In genomic region chr9:6735422-6735821, GRCh38 we compare ENCODE assay signal across 32 cellular contexts.
"Had no signal": no experiment of that assay in that cellular context is flagged by ENCODE, and none has a peak within 500 bp of the region (broad histone marks: within the 10 kb centered on the region; RNA-seq: fewer than 3 reads in every experiment).

No MANE protein-coding gene starts in this region.

- FAIRE-seq: astrocyte, bronchial epithelial cell, colon, endometrium, endothelial cell of umbilical vein had no signal

- H3K4me1 Mint-ChIP-seq: activated CD4-positive, alpha-beta T cell treated with anti-CD3 and anti-CD28 coated beads for 36 hours; activated CD4-positive, alpha-beta T cell treated with anti-CD3 and anti-CD28 coated beads, Interleukin-2, amount 10 ng/mL, durations not matched to agents 24 days and 14 days; activated CD8-positive, alpha-beta memory T cell treated with anti-CD3 and anti-CD28 coated beads, Interleukin-2, amount 10 ng/mL, durations not matched to agents 7 days and 5 days had no signal

- H3K27me3 Mint-ChIP-seq: activated CD4-positive, alpha-beta memory T cell treated with anti-CD3 and anti-CD28 coated beads for 36 hours; activated CD4-positive, alpha-beta T cell treated with anti-CD3 and anti-CD28 coated beads for 36 hours; activated CD4-positive, alpha-beta T cell treated with anti-CD3 and anti-CD28 coated beads, Interleukin-2, amount 10 ng/mL, durations not matched to agents 24 days and 14 days; activated CD8-positive, alpha-beta memory T cell treated with anti-CD3 and anti-CD28 coated beads, Interleukin-2, amount 10 ng/mL, durations not matched to agents 7 days and 5 days; activated naive CD8-positive, alpha-beta T cell had no signal

- H3K36me3 Mint-ChIP-seq: activated CD4-positive, alpha-beta memory T cell treated with anti-CD3 and anti-CD28 coated beads for 36 hours; activated CD8-positive, alpha-beta memory T cell treated with anti-CD3 and anti-CD28 coated beads, Interleukin-2, amount 10 ng/mL, durations not matched to agents 7 days and 5 days; activated naive CD8-positive, alpha-beta T cell had no signal

- DNase-seq: activated CD4-positive, alpha-beta memory T cell treated with anti-CD3 and anti-CD28 coated beads for 36 hours; activated CD4-positive, alpha-beta T cell treated with anti-CD3 and anti-CD28 coated beads for 36 hours; activated CD4-positive, alpha-beta T cell treated with anti-CD3 and anti-CD28 coated beads, Interleukin-2, amount 10 ng/mL, durations not matched to agents 24 days and 14 days; activated CD4-positive, CD25-positive, alpha-beta regulatory T cell; activated CD4-positive, CD25-positive, alpha-beta regulatory T cell treated with anti-CD3 and anti-CD28 coated beads, Interleukin-2, amount 50 U/mL, for 72 hours; activated CD8-positive, alpha-beta memory T cell treated with anti-CD3 and anti-CD28 coated beads, Interleukin-2, amount 10 ng/mL, durations not matched to agents 7 days and 5 days; activated CD8-positive, alpha-beta memory T cell treated with anti-CD3 and anti-CD28 coated beads, Interleukin-2, amount 50 U/mL, for 4 hours; activated CD8-positive, alpha-beta T cell treated with anti-CD3 and anti-CD28 coated beads, Interleukin-2, amount 10 ng/mL, durations not matched to agents 7 days and 5 days; activated gamma-delta T cell treated with Interleukin-2 at 50 U/mL for 16 hours; activated naive CD4-positive, alpha-beta T cell treated with anti-CD3 and anti-CD28 coated beads, Interleukin-2, amount 50 U/mL, for 16 hours; activated naive CD4-positive, alpha-beta T cell treated with Interleukin-2 at 50 U/mL for 16 hours; activated T-cell treated with anti-CD3 and anti-CD28 coated beads, Interleukin-2, amount 50 U/mL, for 1 hour; activated T-cell treated with anti-CD3 and anti-CD28 coated beads, Interleukin-2, amount 50 U/mL, for 48 hours; amniotic stem cell; anterior cingulate cortex; brain microvascular endothelial cell; cortex of kidney; dermis blood vessel endothelial cell; effector CD8-positive, alpha-beta T cell; esophagus squamous epithelium; foreskin melanocyte; T-helper 2 cell had no signal

- H3K4me3 Mint-ChIP-seq: activated CD4-positive, alpha-beta memory T cell treated with anti-CD3 and anti-CD28 coated beads for 36 hours; activated CD4-positive, alpha-beta T cell treated with anti-CD3 and anti-CD28 coated beads for 36 hours; activated CD4-positive, alpha-beta T cell treated with anti-CD3 and anti-CD28 coated beads, Interleukin-2, amount 10 ng/mL, durations not matched to agents 24 days and 14 days; activated CD8-positive, alpha-beta memory T cell treated with anti-CD3 and anti-CD28 coated beads, Interleukin-2, amount 10 ng/mL, durations not matched to agents 7 days and 5 days; activated CD8-positive, alpha-beta T cell treated with anti-CD3 and anti-CD28 coated beads, Interleukin-2, amount 10 ng/mL, durations not matched to agents 7 days and 5 days; activated naive CD8-positive, alpha-beta T cell; activated T-helper 1 cell treated with anti-CD3 and anti-CD28 coated beads, Interleukin-12 subunit alpha, Interleukin-12 subunit beta, Interleukin-2, Interleukin-4 antibody, amounts not matched to agents 30 ng/mL and 10 ng/mL and 1 ng/mL, durations not matched to agents 14 hours and 24 hours and 36 hours had no signal

- H3K36me3 ChIP-seq: brain microvascular endothelial cell, esophagus squamous epithelium, gastroesophageal sphincter had no signal

- ATAC-seq: activated CD4-positive, alpha-beta T cell treated with anti-CD3 and anti-CD28 coated beads for 36 hours; activated CD8-positive, alpha-beta memory T cell treated with anti-CD3 and anti-CD28 coated beads, Interleukin-2, amount 10 ng/mL, durations not matched to agents 7 days and 5 days; activated CD8-positive, alpha-beta T cell treated with anti-CD3 and anti-CD28 coated beads, Interleukin-2, amount 10 ng/mL, durations not matched to agents 7 days and 5 days; gastroesophageal sphincter had no signal

- H3K4me3 ChIP-seq: esophagus squamous epithelium, gastroesophageal sphincter had no signal

- H3K27me3 ChIP-seq: brain microvascular endothelial cell, esophagus squamous epithelium, gastroesophageal sphincter had no signal

- H3K27ac ChIP-seq: brain microvascular endothelial cell, epithelial cell of prostate, esophagus squamous epithelium, gastroesophageal sphincter had no signal

- H3K9me3 Mint-ChIP-seq: activated CD4-positive, alpha-beta memory T cell treated with anti-CD3 and anti-CD28 coated beads for 36 hours; activated CD4-positive, alpha-beta T cell treated with anti-CD3 and anti-CD28 coated beads, Interleukin-2, amount 10 ng/mL, durations not matched to agents 24 days and 14 days; activated T-helper 1 cell treated with anti-CD3 and anti-CD28 coated beads, Interleukin-12 subunit alpha, Interleukin-12 subunit beta, Interleukin-2, Interleukin-4 antibody, amounts not matched to agents 30 ng/mL and 10 ng/mL and 1 ng/mL, durations not matched to agents 14 hours and 24 hours and 36 hours; activated T-helper 2 cell treated with anti-CD3 and anti-CD28 coated beads, Interferon-gamma antibody, Interleukin-2, Interleukin-4, amounts not matched to agents 10 μg/mL and 5 μg/mL and 100 μg/mL, durations not matched to agents 14 hours and 24 hours and 36 hours had no signal

- H3K27ac Mint-ChIP-seq: activated CD4-positive, alpha-beta memory T cell treated with anti-CD3 and anti-CD28 coated beads for 36 hours; activated CD4-positive, alpha-beta T cell treated with anti-CD3 and anti-CD28 coated beads for 36 hours; activated CD4-positive, alpha-beta T cell treated with anti-CD3 and anti-CD28 coated beads, Interleukin-2, amount 10 ng/mL, durations not matched to agents 24 days and 14 days; activated CD8-positive, alpha-beta memory T cell treated with anti-CD3 and anti-CD28 coated beads, Interleukin-2, amount 10 ng/mL, durations not matched to agents 7 days and 5 days; activated CD8-positive, alpha-beta T cell treated with anti-CD3 and anti-CD28 coated beads, Interleukin-2, amount 10 ng/mL, durations not matched to agents 7 days and 5 days; activated naive CD8-positive, alpha-beta T cell; activated T-helper 1 cell treated with anti-CD3 and anti-CD28 coated beads, Interleukin-12 subunit alpha, Interleukin-12 subunit beta, Interleukin-2, Interleukin-4 antibody, amounts not matched to agents 30 ng/mL and 10 ng/mL and 1 ng/mL, durations not matched to agents 14 hours and 24 hours and 36 hours; activated T-helper 2 cell treated with anti-CD3 and anti-CD28 coated beads, Interferon-gamma antibody, Interleukin-2, Interleukin-4, amounts not matched to agents 10 μg/mL and 5 μg/mL and 100 μg/mL, durations not matched to agents 14 hours and 24 hours and 36 hours had no signal

- H3K9me3 ChIP-seq: esophagus squamous epithelium, gastroesophageal sphincter had no signal

- H3K4me1 ChIP-seq: esophagus squamous epithelium, gastroesophageal sphincter had no signal
